Comparison of ENCODE assay signal across 8 cellular contexts in genomic region chr18:37537868-37538525, GRCh38. TPM values are rescaled to one million over a fixed set of nuclear protein-coding genes. Genes with fewer than 3 reads are reported as not detected.
DNase-seq lines count a peak whose midpoint lies in the region; ATAC-seq and TF ChIP-seq lines count a peak whose summit lies in the region.

No MANE protein-coding gene starts in this region.

- 14% methylated on average over 22 of the region's 23 CpGs for WGBS in smooth muscle cell (ENCODE audit: low lambda C conversion rate)

- no peak overlapping the region for H3K4me2 ChIP-seq in smooth muscle cell

- peak; percentile 81 for ATAC-seq in GM21515 (IDR thresholded peaks at IDR 0.05; ENCODE audit: unreplicated experiment)

- H4K20me1 ChIP-seq in smooth muscle cell (ENCODE audit: low read depth), result no peaks in the 10 kb centered on the region

- H3K9ac ChIP-seq in smooth muscle cell (ENCODE audit: low read depth), result no peak overlapping the region

- no peak overlapping the region for H2AFZ ChIP-seq in smooth muscle cell (ENCODE audit: low read depth)

- TF ChIP-seq CTCF in astrocyte of the cerebellum (IDR thresholded peaks at IDR 0.05; ENCODE audit: low read depth, low read length, missing control alignments), result peak; percentile 85
- peak; percentile 92 for TF ChIP-seq CTCF in smooth muscle cell (IDR thresholded peaks at IDR 0.05; ENCODE audit: borderline replicate concordance, insufficient read depth, poor library complexity, severe bottlenecking)

- H3K27me3 ChIP-seq in smooth muscle cell (ENCODE audit: low read depth), result peaks cover 51% of the 10 kb centered on the region

- H3F3A ChIP-seq in smooth muscle cell (ENCODE audit: low read depth), result no peaks in the 10 kb centered on the region

- no peaks in the 10 kb centered on the region for H3K36me3 ChIP-seq in smooth muscle cell (ENCODE audit: low read depth)

- in situ Hi-C loops in astrocyte of the cerebellum (cut with HindIII; ENCODE audit: low sequenced_read_pairs), result no loop called here

- H3K27ac ChIP-seq in smooth muscle cell (ENCODE audit: low read depth), result no peak overlapping the region

- DNase-seq in ELF-1 (ENCODE audit: low read depth, low spot score), result peak; percentile 94
- peak; percentile 40 for DNase-seq in HT-29 (ENCODE audit: low spot score)
- DNase-seq in RPMI8226, result peak; percentile 75
- peak; percentile 15 for DNase-seq in astrocyte of the cerebellum (ENCODE audit: low read depth)
- DNase-seq in hypothalamus (lab: John Stamatoyannopoulos, UW), result peak in 47 of 51 donors; percentile 3 to 82 (median 48)
- DNase-seq in smooth muscle cell (lab: John Stamatoyannopoulos, UW; ENCODE audit: unreplicated experiment), result peak; percentile 50
- DNase-seq in effector CD8-positive, alpha-beta T cell (lab: John Stamatoyannopoulos, UW), result no peak

- H3K4me3 ChIP-seq in astrocyte of the cerebellum (ENCODE audit: low read depth, low read length), result no peak overlapping the region
- H3K4me3 ChIP-seq in smooth muscle cell, result no peak overlapping the region

- H3K4me1 ChIP-seq in smooth muscle cell (ENCODE audit: low read depth), result no peaks in the 10 kb centered on the region

- no peaks in the 10 kb centered on the region for H3K79me2 ChIP-seq in smooth muscle cell (ENCODE audit: low read depth)

- H3K9me3 ChIP-seq in smooth muscle cell (replicated peaks; ENCODE audit: low read depth), result no peaks in the 10 kb centered on the region

RNA-seq across cellular contexts. Expression of gene CELF4, which starts 27.6 kb away (rescaled TPM):
- total RNA-seq in HT-29 (2014; rRNA removed; shearing (Covaris generic)), result not detected in 2 replicates
- 0.40 TPM in 1 of 2 replicates, not detected in the other for total RNA-seq in smooth muscle cell
- polyA plus RNA-seq in smooth muscle cell, result not detected in 2 replicates
